ENCODE assay signal across 1 cellular context in genomic region chr5:132816083-132816482, GRCh38.
TF ChIP-seq lines count a peak whose summit lies in the region.

No MANE protein-coding gene starts in this region.

TF ChIP-seq in endothelial cell of umbilical vein, 7 proteins besides CTCF, POLR2A, EP300 and RAD21:
- TF ChIP-seq FOS (IDR thresholded peaks at IDR 0.05; ENCODE audit: borderline replicate concordance, insufficient read depth, low read length): no peak
- no peak for TF ChIP-seq JUN (IDR thresholded peaks at IDR 0.05; ENCODE audit: borderline replicate concordance, insufficient read depth, insufficient read length, low read depth)
- TF ChIP-seq POLR2AphosphoS5 (IDR thresholded peaks at IDR 0.05; ENCODE audit: insufficient read depth, low read depth, low read length): no peak
- TF ChIP-seq GATA2 (IDR thresholded peaks at IDR 0.05; ENCODE audit: insufficient read depth, insufficient read length, low read depth, low read length): no peak
- TF ChIP-seq EZH2 (IDR thresholded peaks at IDR 0.05; ENCODE audit: borderline replicate concordance, low read depth, low read length, severe bottlenecking): no peak
- TF ChIP-seq MYC (IDR thresholded peaks at IDR 0.05; ENCODE audit: low read depth, low read length): no peak
- TF ChIP-seq MAX (IDR thresholded peaks at IDR 0.05; ENCODE audit: insufficient read depth, insufficient read length): no peak
